17 cellular contexts compared by ENCODE assay signal in genomic region chr7:4166340-4166739, GRCh38.
A peak's percentile ranks its signal among the peaks of the same experiment; 100 is the strongest.
DNase-seq lines count a peak whose midpoint lies in the region; ATAC-seq, FAIRE-seq and TF ChIP-seq lines count a peak whose summit lies in the region.
"Had no signal": no experiment of that assay in that cellular context is flagged by ENCODE, and none has a peak within 500 bp of the region (broad histone marks: within the 10 kb centered on the region; RNA-seq: fewer than 3 reads in every experiment).

No MANE protein-coding gene starts in this region.

- H3K36me3 Mint-ChIP-seq in H9 (ENCODE audit: insufficient read depth in 1 of 3, low read depth in 3 of 3) (peaks cover 0 to 1% (median 0%) of the 10 kb centered on the region in 3 experiments; a peak in 1 of 7 replicates), progenitor cell of endocrine pancreas (ENCODE audit: insufficient read depth) (peaks cover 3% of the 10 kb centered on the region)
- no peaks in the 10 kb centered on the region for H3K36me3 Mint-ChIP-seq in stimulated activated naive B cell treated with anti-CD40 and anti-IgM and Interleukin-4, amounts not matched to agents 10 μg/mL and 1 μg/mL and 100 μg/mL, for 72 hours
- H3K36me3 Mint-ChIP-seq: CD4-positive, alpha-beta memory T cell had no signal

- no peak overlapping the region for H3K56ac ChIP-seq in H9 (ENCODE audit: insufficient read length, low read depth, low read length)
- H3K56ac ChIP-seq in H1 (replicated peaks; ENCODE audit: insufficient read length, low read depth, low read length): no peak overlapping the region

- no peak for TF ChIP-seq POLR2A in H1 (IDR thresholded peaks at IDR 0.05; ENCODE audit: control extremely low read depth in 1 of 2, low read depth in 2 of 2, low read length in 2 of 2)
- TF ChIP-seq POLR2A in body of pancreas (IDR thresholded peaks at IDR 0.05): no peak

- no peak overlapping the region for H3K4ac ChIP-seq in H9 (ENCODE audit: low read depth, low read length)
- H3K4ac ChIP-seq in H1 (replicated peaks; ENCODE audit: insufficient read length, low read depth, low read length): no peak overlapping the region

- no peak overlapping the region for H2BK12ac ChIP-seq in H9 (ENCODE audit: insufficient read length, low read depth, low read length)
- 0 out of 2 replicates have a peak overlapping the region, but pooled peaks have one; percentile 50 for H2BK12ac ChIP-seq in H1 (ENCODE audit: low read depth, low read length)

- H3K23me2 ChIP-seq in H9 (ENCODE audit: insufficient read length, low read depth, low read length, poor library complexity, severe bottlenecking) (no peaks in the 10 kb centered on the region), H1 (ENCODE audit: low read depth, low read length) (no peaks in the 10 kb centered on the region)

- H3K4me2 ChIP-seq in H9 (ENCODE audit: insufficient read depth, insufficient read length, low read length) (no peak overlapping the region), H1 (ENCODE audit: insufficient read depth in 1 of 2, low read depth in 2 of 2, low read length in 2 of 2) (no peak overlapping the region)

- H3K4me3 Mint-ChIP-seq in H9 (no peak overlapping the region), progenitor cell of endocrine pancreas (ENCODE audit: low read depth) (no peak overlapping the region)
- H3K4me3 Mint-ChIP-seq in stimulated activated naive B cell treated with anti-CD40 and anti-IgM and Interleukin-4, amounts not matched to agents 10 μg/mL and 1 μg/mL and 100 μg/mL, for 72 hours: no peak overlapping the region
- H3K4me3 Mint-ChIP-seq: CD4-positive, alpha-beta memory T cell; HFFc6 had no signal

- no peak overlapping the region for H3K9ac ChIP-seq in H9 (ENCODE audit: extremely low read depth, insufficient read length, low read length)
- no peak overlapping the region for H3K9ac ChIP-seq in H1 (replicated peaks in 1 of 4; ENCODE audit: extremely low read depth in 1 of 4, low read depth in 3 of 4, low read length in 3 of 4)
- H3K9ac ChIP-seq: GM23248 had no signal

- no peaks in the 10 kb centered on the region for H3K9me3 Mint-ChIP-seq in H9
- H3K9me3 Mint-ChIP-seq in progenitor cell of endocrine pancreas (ENCODE audit: low read depth): no peaks in the 10 kb centered on the region
- no peaks in the 10 kb centered on the region for H3K9me3 Mint-ChIP-seq in stimulated activated naive B cell treated with anti-CD40 and anti-IgM and Interleukin-4, amounts not matched to agents 10 μg/mL and 1 μg/mL and 100 μg/mL, for 72 hours

- no peak for TF ChIP-seq RAD21 in H1 (IDR thresholded peaks at IDR 0.05 in 1 of 2, conservative IDR thresholded peaks at IDR 0.05 in 1 of 2; ENCODE audit: low read depth in 2 of 2, low read length in 2 of 2)

- no peak for TF ChIP-seq EP300 in H1 (IDR thresholded peaks at IDR 0.05; ENCODE audit: borderline replicate concordance in 1 of 2, low read depth in 2 of 2, low read length in 2 of 2)

- no CpG with 5 or more reads among the region's 14 CpGs for WGBS in H9 (ENCODE audit: extremely low coverage, insufficient read length, low lambda C conversion rate)
- WGBS in H1 (ENCODE audit: extremely low coverage in 1 of 2, insufficient coverage in 1 of 2, insufficient read length in 1 of 2, insufficient replicate concordance in 2 of 2, low coverage in 1 of 2, low lambda C conversion rate in 2 of 2, missing lambda C conversion rate in 1 of 2), 2 experiments: 88% methylated on average over 14 of the region's 14 CpGs; no CpG with 5 or more reads in 1 of the 2 experiments
- WGBS in body of pancreas, 2 donors: 93 to 94% methylated on average over 13 to 14 of the region's 14 CpGs

- no peaks in the 10 kb centered on the region for H3K9me3 ChIP-seq in H9 (ENCODE audit: control insufficient read depth, low read depth, low read length)
- no peaks in the 10 kb centered on the region for H3K9me3 ChIP-seq in H1 (ENCODE audit: insufficient read depth in 2 of 2, low read depth in 1 of 2, low read length in 1 of 2)
- H3K9me3 ChIP-seq in body of pancreas: no peaks in the 10 kb centered on the region
- H3K9me3 ChIP-seq: HAP-1 had no signal

- H3K79me2 ChIP-seq in H9 (ENCODE audit: insufficient read depth, low read length) (no peaks in the 10 kb centered on the region), H1 (ENCODE audit: control insufficient read depth in 1 of 2, insufficient read depth in 2 of 2, low read length in 2 of 2) (no peaks in the 10 kb centered on the region)

- H3K79me1 ChIP-seq in H9 (ENCODE audit: insufficient read depth, low read depth, low read length, poor library complexity, severe bottlenecking) (no peaks in the 10 kb centered on the region), H1 (ENCODE audit: low read depth, low read length) (no peaks in the 10 kb centered on the region)

- intact Hi-C loops in body of pancreas (cut with DNase I): no loop called here

- H3K4me3 ChIP-seq in H1 (ENCODE audit: extremely low read depth in 1 of 4, insufficient read depth in 2 of 4, low read depth in 3 of 4, low read length in 4 of 4): no peak overlapping the region
- H3K4me3 ChIP-seq in body of pancreas: no peak overlapping the region
- H3K4me3 ChIP-seq: GM23248, HAP-1 had no signal

- TF ChIP-seq CTCF in H9 (conservative IDR thresholded peaks at IDR 0.05) (no peak), H1 (IDR thresholded peaks at IDR 0.05; ENCODE audit: control extremely low read depth in 1 of 3, insufficient read depth in 1 of 3, low read depth in 1 of 3, low read length in 3 of 3) (no peak), progenitor cell of endocrine pancreas (IDR thresholded peaks at IDR 0.05; ENCODE audit: unreplicated experiment) (no peak), body of pancreas (IDR thresholded peaks at IDR 0.05) (no peak)

- no peak overlapping the region for H3K23ac ChIP-seq in H9 (ENCODE audit: insufficient read length, low read depth, low read length)
- H3K23ac ChIP-seq in H1 (ENCODE audit: insufficient read length): no peak overlapping the region

- no peak overlapping the region for H3T11ph ChIP-seq in H9 (ENCODE audit: low read length)

- H4K5ac ChIP-seq in H9 (ENCODE audit: insufficient read length, low read depth, low read length) (no peak overlapping the region), H1 (ENCODE audit: insufficient read length, low read depth, low read length) (no peak overlapping the region)

- H4K20me1 ChIP-seq in H9 (ENCODE audit: control insufficient read depth, insufficient read depth, insufficient read length) (peaks cover 3% of the 10 kb centered on the region), H1 (replicated peaks in 1 of 2; ENCODE audit: control insufficient read depth in 1 of 2, insufficient read depth in 2 of 2, low read length in 2 of 2) (no peaks in the 10 kb centered on the region)

- CTCF ChIA-PET in H1 (lab: Charles Lee; ENCODE audit: partially characterized antibody): interaction anchor here (0.8 to 1.4 kb wide), 3 partner anchors 18 to 166 kb away, joined by 3 to 4 read pairs (median 4); no protein-coding TSS in a partner anchor

- H4K91ac ChIP-seq in H9 (ENCODE audit: insufficient read length, low read depth, low read length): no peak overlapping the region
- no peak overlapping the region for H4K91ac ChIP-seq in H1 (replicated peaks; ENCODE audit: insufficient read length, low read length)

- no peaks in the 10 kb centered on the region for H3K27me3 ChIP-seq in H9 (ENCODE audit: insufficient read depth, low read length)
- H3K27me3 ChIP-seq in H1 (replicated peaks in 1 of 4; ENCODE audit: control insufficient read depth in 3 of 4, extremely low read depth in 1 of 4, insufficient read depth in 3 of 4, low read length in 3 of 4): no peaks in the 10 kb centered on the region
- no peaks in the 10 kb centered on the region for H3K27me3 ChIP-seq in body of pancreas

- no peak overlapping the region for H3K18ac ChIP-seq in H9 (ENCODE audit: insufficient read length, low read depth, low read length)
- H3K18ac ChIP-seq in H1 (ENCODE audit: extremely low read depth, low read length): peak overlapping the region; percentile 38; the same call in 1 of the 2 replicates

- H2BK15ac ChIP-seq in H9 (ENCODE audit: low read depth, low read length) (no peak overlapping the region), H1 (ENCODE audit: low read length) (no peak overlapping the region)

- H3K4me1 Mint-ChIP-seq in H9 (peaks cover 20 to 22% of the 10 kb centered on the region in 2 experiments), progenitor cell of endocrine pancreas (ENCODE audit: low read depth) (no peaks in the 10 kb centered on the region)
- H3K4me1 Mint-ChIP-seq in stimulated activated naive B cell treated with anti-CD40 and anti-IgM and Interleukin-4, amounts not matched to agents 10 μg/mL and 1 μg/mL and 100 μg/mL, for 72 hours: no peaks in the 10 kb centered on the region
- H3K4me1 Mint-ChIP-seq: CD4-positive, alpha-beta memory T cell had no signal

- H2AFZ ChIP-seq in H9 (ENCODE audit: low read length) (no peak overlapping the region), H1 (ENCODE audit: low read length) (no peak overlapping the region)
- H2AFZ ChIP-seq: GM23248 had no signal

- H2AK5ac ChIP-seq in H9 (ENCODE audit: insufficient read length, low read length) (no peak overlapping the region), H1 (ENCODE audit: low read depth, low read length) (peak overlapping the region; percentile 44; the same call in 1 of the 2 replicates)

- H3K14ac ChIP-seq in H9 (ENCODE audit: insufficient read depth, low read length): 0 out of 2 replicates have a peak overlapping the region, but pooled peaks have one; percentile 4
- no peak overlapping the region for H3K14ac ChIP-seq in H1 (ENCODE audit: insufficient read length)

- no peak for FAIRE-seq in H1 (lab: Jason Lieb, UNC)
- FAIRE-seq: GM12891 had no signal

- H4K8ac ChIP-seq in H9 (replicated peaks; ENCODE audit: insufficient read length, low read depth, low read length) (no peak overlapping the region), H1 (ENCODE audit: extremely low read depth, insufficient read depth, low read length) (no peak overlapping the region)

- no peak for DNase-seq in H9
- DNase-seq in HT1080 (ENCODE audit: low read depth): peak; percentile 13
- no peak for DNase-seq in H1 (ENCODE audit: low read depth in 1 of 2, low spot score in 2 of 2)
- DNase-seq in progenitor cell of endocrine pancreas (ENCODE audit: low spot score, unreplicated experiment): no peak
- no peak for DNase-seq in body of pancreas
- DNase-seq in stimulated activated naive B cell treated with anti-CD40 and anti-IgM and Interleukin-4, amounts not matched to agents 10 μg/mL and 1 μg/mL and 100 μg/mL, for 72 hours: no peak
- DNase-seq: C1 segment of cervical spinal cord; Calu3; CD4-positive, alpha-beta memory T cell; COR-L47; DMS53; DMS79 treated with DMSO at 0.1 percent for 48 hours; GF-D8; GM23248; HFFc6 had no signal

- H3K27me3 Mint-ChIP-seq in H9 (ENCODE audit: low read depth) (no peaks in the 10 kb centered on the region), progenitor cell of endocrine pancreas (no peaks in the 10 kb centered on the region)
- no peaks in the 10 kb centered on the region for H3K27me3 Mint-ChIP-seq in stimulated activated naive B cell treated with anti-CD40 and anti-IgM and Interleukin-4, amounts not matched to agents 10 μg/mL and 1 μg/mL and 100 μg/mL, for 72 hours
- H3K27me3 Mint-ChIP-seq: CD4-positive, alpha-beta memory T cell had no signal

- H2BK20ac ChIP-seq in H9 (ENCODE audit: low read depth, low read length, poor library complexity, severe bottlenecking) (no peak overlapping the region), H1 (ENCODE audit: low read length) (no peak overlapping the region)

- no peak for ATAC-seq in body of pancreas
- no peak for ATAC-seq in stimulated activated naive B cell treated with anti-CD40 and anti-IgM and Interleukin-4, amounts not matched to agents 10 μg/mL and 1 μg/mL and 100 μg/mL, for 72 hours (replicated peaks)

- H2BK120ac ChIP-seq in H9 (ENCODE audit: low read depth, low read length, poor library complexity, severe bottlenecking) (no peak overlapping the region), H1 (replicated peaks; ENCODE audit: low read depth, low read length) (no peak overlapping the region)

- POLR2A ChIA-PET in H1 (lab: Charles Lee; ENCODE audit: partially characterized antibody): interaction anchor here (0.9 kb wide), 1 partner anchor 18 kb away, joined by 3 read pairs; no protein-coding TSS in a partner anchor

- no peak overlapping the region for H3K27ac Mint-ChIP-seq in H9
- H3K27ac Mint-ChIP-seq in progenitor cell of endocrine pancreas: peak overlapping the region; percentile 45
- no peak overlapping the region for H3K27ac Mint-ChIP-seq in stimulated activated naive B cell treated with anti-CD40 and anti-IgM and Interleukin-4, amounts not matched to agents 10 μg/mL and 1 μg/mL and 100 μg/mL, for 72 hours
- H3K27ac Mint-ChIP-seq: CD4-positive, alpha-beta memory T cell; HFFc6 had no signal

- H2BK5ac ChIP-seq in H9 (ENCODE audit: insufficient read length, low read length) (no peak overlapping the region), H1 (ENCODE audit: low read depth, low read length) (peak overlapping the region; percentile 66; the same call in 1 of the 2 replicates)

- H3K4me1 ChIP-seq in H9 (ENCODE audit: insufficient read depth, low read length) (no peaks in the 10 kb centered on the region), H1 (replicated peaks in 1 of 4; ENCODE audit: control insufficient read depth in 3 of 4, insufficient read depth in 4 of 4, low read length in 3 of 4) (peaks cover 0 to 6% (median 3%) of the 10 kb centered on the region in 4 experiments; a peak in 2 of 7 replicates), body of pancreas (peaks cover 14% of the 10 kb centered on the region)
- H3K4me1 ChIP-seq: HAP-1 had no signal

- H3K27ac ChIP-seq in H9 (ENCODE audit: insufficient read length, low read depth, low read length) (no peak overlapping the region), H1 (ENCODE audit: low read depth, low read length) (no peak overlapping the region), body of pancreas (no peak overlapping the region)
- H3K27ac ChIP-seq: GM23248 had no signal

- H3K36me3 ChIP-seq in H1 (ENCODE audit: control insufficient read depth in 2 of 4, insufficient read depth in 4 of 4, low read length in 3 of 4): no peaks in the 10 kb centered on the region
- no peaks in the 10 kb centered on the region for H3K36me3 ChIP-seq in body of pancreas (replicated peaks in 1 of 2; ENCODE audit: insufficient read depth in 1 of 2, low read depth in 2 of 2)
- H3K36me3 ChIP-seq: HAP-1 had no signal
